ENCODE assay signal across 8 cellular contexts in the genomic region with DNA sequence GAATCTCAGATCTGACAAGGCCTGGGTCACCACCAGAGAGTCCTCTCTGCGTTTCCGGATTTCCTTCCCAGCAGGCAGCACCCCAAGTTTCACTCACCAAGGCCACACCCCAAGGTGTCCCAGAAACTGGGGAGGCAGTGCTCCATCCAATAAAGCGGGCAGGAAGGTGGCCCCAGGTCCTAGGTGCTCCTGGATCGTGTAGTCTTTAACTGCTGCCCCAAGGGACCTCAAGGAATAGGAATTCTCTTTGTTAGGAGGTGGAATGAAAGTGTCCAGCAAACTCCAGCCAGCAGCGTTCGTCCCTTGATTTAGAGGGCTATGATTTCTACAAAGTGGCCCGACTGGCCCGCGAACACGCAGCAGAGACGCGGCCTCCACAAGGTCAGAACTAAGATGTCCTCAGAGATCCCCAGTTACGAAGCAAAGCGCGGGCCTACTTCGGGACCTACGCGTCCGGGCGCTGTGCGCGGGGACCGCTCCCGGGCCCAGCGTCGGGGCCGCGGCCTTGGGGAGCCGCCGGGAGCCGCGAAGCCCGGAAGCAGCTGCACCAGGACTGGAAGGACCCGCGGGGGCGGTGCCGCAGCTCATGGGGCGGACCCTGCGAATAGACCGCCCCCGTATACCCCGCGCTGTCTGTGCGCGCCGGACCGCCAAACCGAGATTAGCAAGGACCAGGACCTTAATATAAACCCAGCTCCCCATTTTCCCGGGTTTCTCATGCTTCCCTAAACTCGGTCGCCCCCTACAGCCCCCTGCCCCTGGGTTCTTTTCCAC. TPM values are rescaled to one million over a fixed set of nuclear protein-coding genes. Genes with fewer than 3 reads are reported as not detected.
DNase-seq lines count a peak whose midpoint lies in the region; ATAC-seq and TF ChIP-seq lines count a peak whose summit lies in the region.

A gene with protein sequence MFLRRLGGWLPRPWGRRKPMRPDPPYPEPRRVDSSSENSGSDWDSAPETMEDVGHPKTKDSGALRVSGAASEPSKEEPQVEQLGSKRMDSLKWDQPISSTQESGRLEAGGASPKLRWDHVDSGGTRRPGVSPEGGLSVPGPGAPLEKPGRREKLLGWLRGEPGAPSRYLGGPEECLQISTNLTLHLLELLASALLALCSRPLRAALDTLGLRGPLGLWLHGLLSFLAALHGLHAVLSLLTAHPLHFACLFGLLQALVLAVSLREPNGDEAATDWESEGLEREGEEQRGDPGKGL (minus strand): TSS at position 555 of the 774 bp plus-strand sequence. CDS start 831 bp downstream, outside the sequence.

- H3K9ac ChIP-seq in adipocyte (ENCODE audit: low read length): peak within 1 kb of the TSS; percentile 97

- H3K36me3 ChIP-seq in adipocyte (ENCODE audit: control insufficient read depth, insufficient read depth, low read length, severe bottlenecking): peaks cover 20% of the 10 kb centered on the region
- peaks cover 0 to 39% (median 17%) of the 10 kb centered on the region in 4 donors for H3K36me3 ChIP-seq in upper lobe of left lung

- in situ Hi-C loops in Caki2 (cut with HindIII; ENCODE audit: low pct_unique_long_range_greater_than_20kb, low sequenced_read_pairs): no loop called here

- H3K27me3 Mint-ChIP-seq in T-cell: no peaks in the 10 kb centered on the region

- peaks cover 44% of the 10 kb centered on the region for H3K4me1 ChIP-seq in adipocyte (ENCODE audit: control insufficient read depth, insufficient read depth, low read length)
- peaks cover 46 to 68% (median 52%) of the 10 kb centered on the region in 4 donors for H3K4me1 ChIP-seq in upper lobe of left lung

- WGBS in upper lobe of left lung, 2 donors: 1% methylated on average over 35 to 38 of the region's 51 CpGs

- peaks cover 73 to 84% (median 76%) of the 10 kb centered on the region in 3 donors for H3K4me1 Mint-ChIP-seq in T-cell

- intact Hi-C loops in cardiac septum (cut with DNase I): no loop called here

- H3K4me3 ChIP-seq in adipocyte (ENCODE audit: low read length): peak within 1 kb of the TSS; percentile 98
- H3K4me3 ChIP-seq in upper lobe of left lung: peak within 1 kb of the TSS; percentile 64 to 92 (median 64)

- H3K27ac ChIP-seq in upper lobe of left lung: peak within 1 kb of the TSS; percentile 84 to 97 (median 90)

- DNase-seq in Caki2 (ENCODE audit: low read depth) (peak; percentile 72), NCI-H128 (lab: John Stamatoyannopoulos, UW; ENCODE audit: unreplicated experiment) (peak; percentile 44), T-cell (peak; percentile 32 to 78 (median 58)), adipocyte (ENCODE audit: low read depth) (peak; percentile 93), cardiac septum (ENCODE audit: low spot score) (peak; percentile 94), pons (ENCODE audit: low spot score) (peak; percentile 66), upper lobe of left lung (peak; percentile 93 to 97)

- TF ChIP-seq CTCF in upper lobe of left lung (IDR thresholded peaks at IDR 0.05): peak in 1 of 6 experiments; percentile 14

- peak within 1 kb of the TSS; percentile 89 to 92 (median 90) for H3K4me3 Mint-ChIP-seq in T-cell

- peak; percentile 43 to 95 (median 86) for TF ChIP-seq POLR2A in upper lobe of left lung (IDR thresholded peaks at IDR 0.05)

- POLR2A ChIA-PET in T-cell (lab: Charles Lee): interaction anchor here in 1 of 2 donors (0.5 to 1.0 kb wide), 3 partner anchors 34 to 469 kb away, joined by 3 read pairs; no protein-coding TSS in a partner anchor

- CTCF ChIA-PET in T-cell (lab: Charles Lee): interaction anchor here (0.7 kb wide), 2 partner anchors 86 to 109 kb away, joined by 3 to 4 read pairs; no protein-coding TSS in a partner anchor

- H3K36me3 Mint-ChIP-seq in T-cell: peaks cover 23% of the 10 kb centered on the region

- no peak for TF ChIP-seq EP300 in upper lobe of left lung (IDR thresholded peaks at IDR 0.05)

- H3K9me3 Mint-ChIP-seq in T-cell: no peaks in the 10 kb centered on the region

- H3K9me3 ChIP-seq in adipocyte (ENCODE audit: control insufficient read depth, low read length): no peaks in the 10 kb centered on the region
- H3K9me3 ChIP-seq in upper lobe of left lung: no peaks in the 10 kb centered on the region

- peak within 1 kb of the TSS; percentile 90 to 91 for H3K27ac Mint-ChIP-seq in T-cell

- ATAC-seq in GM21786 (IDR thresholded peaks at IDR 0.05; ENCODE audit: unreplicated experiment) (peak; percentile 49), T-cell (replicated peaks in 1 of 4) (peak; percentile 65 to 76 (median 74)), upper lobe of left lung (ENCODE audit: low FRiP score in 2 of 2) (peak; percentile 88 to 89)

- H3K27me3 ChIP-seq in adipocyte (replicated peaks; ENCODE audit: control insufficient read depth, insufficient read depth, low read length) (no peaks in the 10 kb centered on the region), upper lobe of left lung (no peaks in the 10 kb centered on the region)

RNA-seq across cellular contexts. Expression of the gene that starts here (rescaled TPM):
- 12.4 and 21.5 TPM in 2 replicates for total RNA-seq in Caki2 (2014; rRNA removed; shearing (Covaris generic); ENCODE audit: low replicate concordance)
- total RNA-seq in T-cell (10 to 100 TPM; 16.3 to 36.2 (median 33.4) TPM), cardiac septum (17.7 TPM), upper lobe of left lung (10 to 100 TPM; 25.0 to 30.1 (median 28.4) TPM)

Comparison
In these comparisons a context has a peak if more than half of its experiments do, and no peak if none do; other contexts are left out.
1. Peak in every context shown above with its lines: DNase-seq, ATAC-seq, H3K4me3 ChIP-seq and H3K27ac ChIP-seq.
2. DNase-seq: peak in every context shown above with its lines; median percentile 95 in upper lobe of left lung; 94 in cardiac septum; 93 in adipocyte; 72 in Caki2; 66 in pons; 58 in T-cell; 44 in NCI-H128.